10 cellular contexts compared by ENCODE assay signal in genomic region chr1:9852410-9853301, GRCh38. TPM values are rescaled to one million over a fixed set of nuclear protein-coding genes. Genes with fewer than 3 reads are reported as not detected.
DNase-seq lines count a peak whose midpoint lies in the region; ATAC-seq and TF ChIP-seq lines count a peak whose summit lies in the region.
"Had no signal": no experiment of that assay in that cellular context is flagged by ENCODE, and none has a peak within 500 bp of the region (broad histone marks: within the 10 kb centered on the region; RNA-seq: fewer than 3 reads in every experiment).

No MANE protein-coding gene starts in this region.

- peaks cover 15% of the 10 kb centered on the region for H3K9me3 Mint-ChIP-seq in nephron progenitor cell

- H4K91ac ChIP-seq in mesenchymal stem cell (ENCODE audit: low read length), result no peak overlapping the region

- no peak overlapping the region for H4K8ac ChIP-seq in mesenchymal stem cell (ENCODE audit: low read length)

- H3K36me3 ChIP-seq in breast epithelium, result no peaks in the 10 kb centered on the region
- peaks cover 0 to 22% of the 10 kb centered on the region in 2 experiments for H3K36me3 ChIP-seq in mesenchymal stem cell (ENCODE audit: control insufficient read depth in 1 of 2, insufficient read depth in 2 of 2, low read depth in 1 of 2, low read length in 2 of 2)

- no peak overlapping the region for H2BK5ac ChIP-seq in mesenchymal stem cell (ENCODE audit: low read depth, low read length, poor library complexity, severe bottlenecking)

- no peak overlapping the region for H3K4me3 Mint-ChIP-seq in nephron progenitor cell
- H3K4me3 Mint-ChIP-seq: activated CD4-positive, alpha-beta T cell treated with anti-CD3 and anti-CD28 coated beads, Interleukin-2, amount 10 ng/mL, durations not matched to agents 24 days and 14 days had no signal

- H2AFZ ChIP-seq in mesenchymal stem cell (ENCODE audit: low read depth, low read length), result no peak overlapping the region

- no peak for ATAC-seq in HG03039 (IDR thresholded peaks at IDR 0.05; ENCODE audit: unreplicated experiment)

- H3K9me3 ChIP-seq in breast epithelium (no peaks in the 10 kb centered on the region), mesenchymal stem cell (ENCODE audit: control insufficient read depth, low read length) (peaks cover 7% of the 10 kb centered on the region)

- H2AK5ac ChIP-seq in mesenchymal stem cell (ENCODE audit: low read length, severe bottlenecking), result no peak overlapping the region

- no peak overlapping the region for H2BK120ac ChIP-seq in mesenchymal stem cell (ENCODE audit: low read depth, low read length)

- H3K18ac ChIP-seq in mesenchymal stem cell (ENCODE audit: low read depth in 1 of 2, low read length in 2 of 2), result no peak overlapping the region

- H3K79me1 ChIP-seq in mesenchymal stem cell (replicated peaks; ENCODE audit: low read length, poor library complexity, severe bottlenecking), result peaks cover 2% of the 10 kb centered on the region

- no peak overlapping the region for H2BK12ac ChIP-seq in mesenchymal stem cell (ENCODE audit: low read length in 2 of 2)

- DNase-seq in COLO668 (lab: John Stamatoyannopoulos, UW; ENCODE audit: unreplicated experiment), result peak; percentile 49
- DNase-seq in NCI-H1694 treated with DMSO at 0.1 percent for 48 hours (lab: John Stamatoyannopoulos, UW), result peak; percentile 88
- peak in 1 of 2 donors; percentile 80 for DNase-seq in breast epithelium (ENCODE audit: low spot score in 2 of 2)
- peak; percentile 74 for DNase-seq in mesenchymal stem cell
- DNase-seq in stimulated activated CD4-positive, alpha-beta T cell treated with anti-CD3 and anti-CD28 coated beads, Interleukin-15, amount 100 ng/mL, for 24 hours, result no peak
- no peak for DNase-seq in nephron progenitor cell
- DNase-seq in stimulated activated CD4-positive, alpha-beta T cell treated with anti-CD3 and anti-CD28 coated beads, Interleukin-4, amount 100 ng/mL, for 4 hours, result no peak
- DNase-seq: activated CD4-positive, alpha-beta T cell treated with anti-CD3 and anti-CD28 coated beads, Interleukin-2, amount 10 ng/mL, durations not matched to agents 24 days and 14 days; NCI-H345 had no signal

- peaks cover 28% of the 10 kb centered on the region for H3K36me3 Mint-ChIP-seq in nephron progenitor cell (ENCODE audit: low read depth)

- H2BK15ac ChIP-seq in mesenchymal stem cell (ENCODE audit: low read depth, poor library complexity, severe bottlenecking), result no peak overlapping the region

- TF ChIP-seq POLR2A in breast epithelium (IDR thresholded peaks at IDR 0.05), result no peak

- no peak overlapping the region for H3K9ac ChIP-seq in mesenchymal stem cell (ENCODE audit: low read length)

- no peak overlapping the region for H3K27ac Mint-ChIP-seq in nephron progenitor cell
- H3K27ac Mint-ChIP-seq: activated CD4-positive, alpha-beta T cell treated with anti-CD3 and anti-CD28 coated beads, Interleukin-2, amount 10 ng/mL, durations not matched to agents 24 days and 14 days had no signal

- intact Hi-C loops in breast epithelium (cut with DNase I; ENCODE audit: low total_unique reads), result no loop called here

- no peak overlapping the region for H3K4ac ChIP-seq in mesenchymal stem cell (ENCODE audit: low read depth in 1 of 2, low read length in 2 of 2)

- H3K4me1 ChIP-seq in breast epithelium (no peaks in the 10 kb centered on the region), mesenchymal stem cell (ENCODE audit: control insufficient read depth, insufficient read depth, low read depth, low read length) (peaks cover 11% of the 10 kb centered on the region)

- H3K14ac ChIP-seq in mesenchymal stem cell (ENCODE audit: low read length in 2 of 2), result no peak overlapping the region

- H3K27me3 ChIP-seq in breast epithelium (no peaks in the 10 kb centered on the region), mesenchymal stem cell (ENCODE audit: control insufficient read depth in 1 of 2, insufficient read depth in 1 of 2, low read length in 2 of 2) (no peaks in the 10 kb centered on the region)

- no peak for TF ChIP-seq CTCF in breast epithelium (IDR thresholded peaks at IDR 0.05)
- no peak for TF ChIP-seq CTCF in nephron progenitor cell (IDR thresholded peaks at IDR 0.05)

- no peak overlapping the region for H3K4me2 ChIP-seq in mesenchymal stem cell (ENCODE audit: low read length, poor library complexity, severe bottlenecking)

- peak overlapping the region; percentile 82 to 92 for H3K27ac ChIP-seq in breast epithelium
- H3K27ac ChIP-seq in mesenchymal stem cell (ENCODE audit: low read length, poor library complexity, severe bottlenecking), result no peak overlapping the region

- WGBS in mesenchymal stem cell, result 85% methylated on average over 12 of the region's 12 CpGs

- H3K4me1 Mint-ChIP-seq in nephron progenitor cell, result peaks cover 17% of the 10 kb centered on the region

- H3K4me3 ChIP-seq in breast epithelium (no peak overlapping the region), mesenchymal stem cell (ENCODE audit: insufficient read depth in 1 of 2, low read depth in 1 of 2, low read length in 2 of 2) (no peak overlapping the region)

- no peak overlapping the region for H3K23ac ChIP-seq in mesenchymal stem cell (ENCODE audit: low read length in 2 of 2)

- H3K27me3 Mint-ChIP-seq in nephron progenitor cell (ENCODE audit: low read depth, poor library complexity), result peaks cover 9% of the 10 kb centered on the region

RNA-seq across cellular contexts. Expression of gene CLSTN1, which starts 28.9 kb away (rescaled TPM):
- 10 to 100 TPM; 25.4 to 47.5 (median 42.3) TPM for total RNA-seq in breast epithelium
- 81.8 TPM for polyA plus RNA-seq in mesenchymal stem cell (2013, experiment 1 of 2)
- 79.6 TPM for polyA plus RNA-seq in mesenchymal stem cell (2013, experiment 2 of 2)

RNA-seq across cellular contexts. Expression of gene CTNNBIP1, which starts 57.4 kb away (rescaled TPM):
- total RNA-seq in breast epithelium, result 10 to 100 TPM; 25.9 to 37.9 (median 29.5) TPM
- 15.6 TPM for polyA plus RNA-seq in mesenchymal stem cell (2013, experiment 1 of 2)
- 15.8 TPM for polyA plus RNA-seq in mesenchymal stem cell (2013, experiment 2 of 2)

Comparison
In these comparisons a context has a peak if more than half of its experiments do, and no peak if none do; other contexts are left out.
1. DNase-seq: peak in COLO668 (single experiment), NCI-H1694 treated with DMSO at 0.1 percent for 48 hours (single experiment) and mesenchymal stem cell (single experiment); none in stimulated activated CD4-positive, alpha-beta T cell treated with anti-CD3 and anti-CD28 coated beads, Interleukin-15, amount 100 ng/mL, for 24 hours (single experiment), nephron progenitor cell (single experiment) and stimulated activated CD4-positive, alpha-beta T cell treated with anti-CD3 and anti-CD28 coated beads, Interleukin-4, amount 100 ng/mL, for 4 hours (0 of 2).